Comparison of ENCODE assay signal across 10 cellular contexts in genomic region chr12:92075425-92075891, GRCh38.
DNase-seq lines count a peak whose midpoint lies in the region; ATAC-seq, FAIRE-seq and TF ChIP-seq lines count a peak whose summit lies in the region.
"Had no signal": no experiment of that assay in that cellular context is flagged by ENCODE, and none has a peak within 500 bp of the region (broad histone marks: within the 10 kb centered on the region; RNA-seq: fewer than 3 reads in every experiment).

No MANE protein-coding gene starts in this region.

- no peaks in the 10 kb centered on the region for H3K27me3 Mint-ChIP-seq in activated B cell treated with CpG ODN at 0.5 μM for 24 hours

- H3K27ac ChIP-seq in left ventricle myocardium inferior (replicated peaks): peak overlapping the region; percentile 50

- TF ChIP-seq CTCF in activated B cell treated with CpG ODN at 0.5 μM for 24 hours (IDR thresholded peaks at IDR 0.05) (no peak), left ventricle myocardium inferior (IDR thresholded peaks at IDR 0.05; ENCODE audit: borderline replicate concordance) (no peak)

- H3K4me1 ChIP-seq in left ventricle myocardium inferior (peaks cover 53% of the 10 kb centered on the region), skeletal muscle satellite cell (ENCODE audit: control insufficient read depth, insufficient read depth, low read length) (peaks cover 52% of the 10 kb centered on the region)

- no peak for DNase-seq in GM19239 (ENCODE audit: insufficient read length, low spot score)
- DNase-seq in activated B cell treated with CpG ODN at 0.5 μM for 24 hours: no peak
- no peak for DNase-seq in left ventricle myocardium inferior
- no peak for DNase-seq in HK-2 (ENCODE audit: unreplicated experiment)
- DNase-seq in NCI-H345 treated with DMSO at 0.1 percent for 48 hours (lab: John Stamatoyannopoulos, UW; ENCODE audit: unreplicated experiment): no peak
- DNase-seq in NCI-H1092 treated with DMSO at 0.1 percent for 48 hours (lab: John Stamatoyannopoulos, UW): no peak
- no peak for DNase-seq in NCI-H1694 (lab: John Stamatoyannopoulos, UW)
- DNase-seq: activated effector memory CD4-positive, alpha-beta T cell treated with Interleukin-2 at 50 U/mL for 16 hours; kidney had no signal

- H3K36me3 ChIP-seq in left ventricle myocardium inferior: no peaks in the 10 kb centered on the region
- H3K36me3 ChIP-seq in skeletal muscle satellite cell (ENCODE audit: insufficient read depth, low read length): no peaks in the 10 kb centered on the region

- no peaks in the 10 kb centered on the region for H3K36me3 Mint-ChIP-seq in activated B cell treated with CpG ODN at 0.5 μM for 24 hours (ENCODE audit: low read depth)

- FAIRE-seq in GM19239 (lab: Jason Lieb, UNC): peak; percentile 93
- FAIRE-seq: kidney had no signal

- H3K9me3 ChIP-seq in left ventricle myocardium inferior (replicated peaks) (no peaks in the 10 kb centered on the region), skeletal muscle satellite cell (replicated peaks; ENCODE audit: low read length) (no peaks in the 10 kb centered on the region)

- H3K27ac Mint-ChIP-seq in activated B cell treated with CpG ODN at 0.5 μM for 24 hours: no peak overlapping the region

- peaks cover 47% of the 10 kb centered on the region for H3K4me1 Mint-ChIP-seq in activated B cell treated with CpG ODN at 0.5 μM for 24 hours

- H3K4me3 ChIP-seq in left ventricle myocardium inferior (no peak overlapping the region), skeletal muscle satellite cell (ENCODE audit: low read length) (no peak overlapping the region)

- H3K27me3 ChIP-seq in left ventricle myocardium inferior (ENCODE audit: low read depth): no peaks in the 10 kb centered on the region
- H3K27me3 ChIP-seq in skeletal muscle satellite cell (ENCODE audit: control insufficient read depth, insufficient read depth, low read length): no peaks in the 10 kb centered on the region

- CTCF ChIA-PET in activated B cell treated with CpG ODN at 0.5 μM for 24 hours (lab: Charles Lee): no interaction called here

- intact Hi-C loops in activated B cell treated with CpG ODN at 0.5 μM for 24 hours (cut with micrococcal nuclease) (loop anchor here (5.0 kb wide), 1 partner anchor 47 kb away; no protein-coding TSS in a partner anchor), left ventricle myocardium inferior (cut with micrococcal nuclease) (no loop called here)

- H3K4me2 ChIP-seq in skeletal muscle satellite cell (ENCODE audit: low read length): peak overlapping the region; percentile 31

- H3K4me3 Mint-ChIP-seq in activated B cell treated with CpG ODN at 0.5 μM for 24 hours: peak overlapping the region; percentile 2

- H3K9me3 Mint-ChIP-seq in activated B cell treated with CpG ODN at 0.5 μM for 24 hours: no peaks in the 10 kb centered on the region

- H3K9ac ChIP-seq in skeletal muscle satellite cell (ENCODE audit: low read depth, low read length): peak overlapping the region; percentile 53

- ATAC-seq in activated B cell treated with CpG ODN at 0.5 μM for 24 hours (ENCODE audit: low read depth): no peak

- POLR2A ChIA-PET in activated B cell treated with CpG ODN at 0.5 μM for 24 hours (lab: Charles Lee): interaction anchor here (0.6 to 0.7 kb wide), 4 partner anchors 39 to 1192 kb away, joined by 3 to 4 read pairs (median 4); no protein-coding TSS in a partner anchor
